In genomic region chr2:62672601-62673000, GRCh38 we compare ENCODE assay signal across 9 cellular contexts. TPM values are rescaled to one million over a fixed set of nuclear protein-coding genes. Genes with fewer than 3 reads are reported as not detected.
A peak's percentile ranks its signal among the peaks of the same experiment; 100 is the strongest.
DNase-seq lines count a peak whose midpoint lies in the region; ATAC-seq and TF ChIP-seq lines count a peak whose summit lies in the region.
"Had no signal": no experiment of that assay in that cellular context is flagged by ENCODE, and none has a peak within 500 bp of the region (broad histone marks: within the 10 kb centered on the region; RNA-seq: fewer than 3 reads in every experiment).

No MANE protein-coding gene starts in this region.

- WGBS in heart left ventricle, 4 donors: 32 to 45% (median 39%) methylated on average over 1 of the region's 1 CpG

- no peaks in the 10 kb centered on the region for H3K27me3 ChIP-seq in heart left ventricle
- H3K27me3 ChIP-seq in foreskin keratinocyte: no peaks in the 10 kb centered on the region
- H3K27me3 ChIP-seq: ascending aorta had no signal

- no peaks in the 10 kb centered on the region for H3K27me3 Mint-ChIP-seq in progenitor cell of endocrine pancreas
- H3K27me3 Mint-ChIP-seq in activated CD4-positive, alpha-beta T cell treated with anti-CD3 and anti-CD28 coated beads, Interleukin-2, amount 10 ng/mL, durations not matched to agents 24 days and 14 days: peaks cover 4% of the 10 kb centered on the region
- no peaks in the 10 kb centered on the region for H3K27me3 Mint-ChIP-seq in activated naive CD4-positive, alpha-beta T cell treated with anti-CD3 and anti-CD28 coated beads for 36 hours (ENCODE audit: low read depth)

- CTCF ChIA-PET in RWPE1 (lab: Yijun Ruan, JAX): interaction anchor here (0.7 kb wide), 2 partner anchors 158 to 229 kb away, joined by 4 read pairs; no protein-coding TSS in a partner anchor
- CTCF ChIA-PET in activated naive CD4-positive, alpha-beta T cell treated with anti-CD3 and anti-CD28 coated beads for 36 hours (lab: Charles Lee): no interaction called here

- H3K36me3 Mint-ChIP-seq in progenitor cell of endocrine pancreas (ENCODE audit: insufficient read depth): no peaks in the 10 kb centered on the region
- no peaks in the 10 kb centered on the region for H3K36me3 Mint-ChIP-seq in activated CD4-positive, alpha-beta T cell treated with anti-CD3 and anti-CD28 coated beads, Interleukin-2, amount 10 ng/mL, durations not matched to agents 24 days and 14 days (ENCODE audit: low read depth)
- no peaks in the 10 kb centered on the region for H3K36me3 Mint-ChIP-seq in activated naive CD4-positive, alpha-beta T cell treated with anti-CD3 and anti-CD28 coated beads for 36 hours (ENCODE audit: low read depth)

- H3K4me1 ChIP-seq in heart left ventricle (peaks cover 0 to 14% (median 5%) of the 10 kb centered on the region in 12 donors), foreskin keratinocyte (peaks cover 3% of the 10 kb centered on the region)
- H3K4me1 ChIP-seq: ascending aorta had no signal

- H3K9me3 Mint-ChIP-seq in progenitor cell of endocrine pancreas (ENCODE audit: low read depth): no peaks in the 10 kb centered on the region
- no peaks in the 10 kb centered on the region for H3K9me3 Mint-ChIP-seq in activated CD4-positive, alpha-beta T cell treated with anti-CD3 and anti-CD28 coated beads, Interleukin-2, amount 10 ng/mL, durations not matched to agents 24 days and 14 days
- no peaks in the 10 kb centered on the region for H3K9me3 Mint-ChIP-seq in activated naive CD4-positive, alpha-beta T cell treated with anti-CD3 and anti-CD28 coated beads for 36 hours

- TF ChIP-seq POLR2A in heart left ventricle (IDR thresholded peaks at IDR 0.05): no peak

- peak; percentile 62 for DNase-seq in ELR (ENCODE audit: low read depth)
- peak; percentile 64 for DNase-seq in SK-MEL-5 (ENCODE audit: low read depth, low spot score)
- peak in 2 of 5 donors; percentile 19 to 28 for DNase-seq in heart left ventricle
- DNase-seq in progenitor cell of endocrine pancreas (ENCODE audit: low spot score, unreplicated experiment): peak; percentile 17
- no peak for DNase-seq in activated CD4-positive, alpha-beta T cell treated with anti-CD3 and anti-CD28 coated beads, Interleukin-2, amount 10 ng/mL, durations not matched to agents 24 days and 14 days
- no peak for DNase-seq in RWPE1 (ENCODE audit: low spot score)
- no peak for DNase-seq in foreskin keratinocyte
- no peak for DNase-seq in activated naive CD4-positive, alpha-beta T cell treated with anti-CD3 and anti-CD28 coated beads for 36 hours

- H3K27ac ChIP-seq in heart left ventricle (no peak overlapping the region), RWPE1 (no peak overlapping the region), foreskin keratinocyte (no peak overlapping the region)
- H3K27ac ChIP-seq: ascending aorta had no signal

- H3K27ac Mint-ChIP-seq in progenitor cell of endocrine pancreas: peak overlapping the region; percentile 82
- no peak overlapping the region for H3K27ac Mint-ChIP-seq in activated CD4-positive, alpha-beta T cell treated with anti-CD3 and anti-CD28 coated beads, Interleukin-2, amount 10 ng/mL, durations not matched to agents 24 days and 14 days
- H3K27ac Mint-ChIP-seq in activated naive CD4-positive, alpha-beta T cell treated with anti-CD3 and anti-CD28 coated beads for 36 hours: no peak overlapping the region

- ATAC-seq in heart left ventricle (peak; percentile 26 to 71 (median 59)), foreskin keratinocyte (no peak)

- in situ Hi-C loops in SK-MEL-5 (cut with HindIII; ENCODE audit: low pct_unique_long_range_greater_than_20kb, low sequenced_read_pairs): no loop called here

- TF ChIP-seq CTCF in heart left ventricle (IDR thresholded peaks at IDR 0.05): no peak
- TF ChIP-seq CTCF in progenitor cell of endocrine pancreas (IDR thresholded peaks at IDR 0.05; ENCODE audit: unreplicated experiment): no peak
- no peak for TF ChIP-seq CTCF in RWPE1 (conservative IDR thresholded peaks at IDR 0.05; ENCODE audit: low read depth)
- TF ChIP-seq CTCF in foreskin keratinocyte (conservative IDR thresholded peaks at IDR 0.05): no peak

- no peak overlapping the region for H3K4me3 Mint-ChIP-seq in progenitor cell of endocrine pancreas (ENCODE audit: low read depth)
- no peak overlapping the region for H3K4me3 Mint-ChIP-seq in activated CD4-positive, alpha-beta T cell treated with anti-CD3 and anti-CD28 coated beads, Interleukin-2, amount 10 ng/mL, durations not matched to agents 24 days and 14 days
- no peak overlapping the region for H3K4me3 Mint-ChIP-seq in activated naive CD4-positive, alpha-beta T cell treated with anti-CD3 and anti-CD28 coated beads for 36 hours

- H3K4me3 ChIP-seq in heart left ventricle: no peak overlapping the region
- H3K4me3 ChIP-seq: ascending aorta had no signal

- H3K4me1 Mint-ChIP-seq in progenitor cell of endocrine pancreas (ENCODE audit: low read depth): peaks cover 11% of the 10 kb centered on the region
- no peaks in the 10 kb centered on the region for H3K4me1 Mint-ChIP-seq in activated CD4-positive, alpha-beta T cell treated with anti-CD3 and anti-CD28 coated beads, Interleukin-2, amount 10 ng/mL, durations not matched to agents 24 days and 14 days
- H3K4me1 Mint-ChIP-seq in activated naive CD4-positive, alpha-beta T cell treated with anti-CD3 and anti-CD28 coated beads for 36 hours (ENCODE audit: low read depth): no peaks in the 10 kb centered on the region

- intact Hi-C loops in heart left ventricle (cut with DNase I): no loop called here
- intact Hi-C loops in activated CD4-positive, alpha-beta T cell treated with anti-CD3 and anti-CD28 coated beads, Interleukin-2, amount 10 ng/mL, durations not matched to agents 24 days and 14 days (cut with micrococcal nuclease): no loop called here
- intact Hi-C loops in activated naive CD4-positive, alpha-beta T cell treated with anti-CD3 and anti-CD28 coated beads for 36 hours (cut with micrococcal nuclease): no loop called here

- no peaks in the 10 kb centered on the region for H3K9me3 ChIP-seq in heart left ventricle
- H3K9me3 ChIP-seq: ascending aorta had no signal

- POLR2A ChIA-PET in RWPE1 (lab: Yijun Ruan, JAX; ENCODE audit: low non-redundant PET): no interaction called here

- H3K36me3 ChIP-seq in heart left ventricle: no peaks in the 10 kb centered on the region
- H3K36me3 ChIP-seq: ascending aorta had no signal

RNA-seq across cellular contexts. Expression of gene EHBP1, which starts 32.9 kb away (rescaled TPM):
- 42.0 and 49.0 TPM in 2 replicates for total RNA-seq in SK-MEL-5 (2014; rRNA removed; shearing (Covaris generic))
- polyA plus RNA-seq in SK-MEL-5 (2015; cell fraction: cytosol; rRNA removed): 57.1 and 100 TPM in 2 replicates
- polyA plus RNA-seq in SK-MEL-5 (2015; cell fraction: nucleus; rRNA removed): 62.6 and 80.7 TPM in 2 replicates
- total RNA-seq in heart left ventricle (10 to 100 TPM; 17.3 to 34.2 (median 18.5) TPM), progenitor cell of endocrine pancreas (45.6 and 49.9 TPM in 2 replicates), foreskin keratinocyte (59.1 and 64.5 TPM in 2 replicates)
- polyA plus RNA-seq in heart left ventricle (10 to 100 TPM in 1 of 2 donors, 1 to 10 TPM in 1; 5.2 to 13.8 TPM), foreskin keratinocyte (10.0 and 13.4 TPM in 2 replicates)
- total RNA-seq in activated CD4-positive, alpha-beta T cell treated with anti-CD3 and anti-CD28 coated beads, Interleukin-2, amount 10 ng/mL, durations not matched to agents 24 days and 14 days: 23.9 and 27.4 TPM in 2 replicates
- 10 to 100 TPM; 17.4 to 17.5 TPM for total RNA-seq in activated naive CD4-positive, alpha-beta T cell treated with anti-CD3 and anti-CD28 coated beads for 36 hours

Comparison
In these comparisons a context has a peak if more than half of its experiments do, and no peak if none do; other contexts are left out.
1. DNase-seq: peak in ELR (single experiment), SK-MEL-5 (single experiment) and progenitor cell of endocrine pancreas (single experiment); none in activated CD4-positive, alpha-beta T cell treated with anti-CD3 and anti-CD28 coated beads, Interleukin-2, amount 10 ng/mL, durations not matched to agents 24 days and 14 days (single experiment), RWPE1 (single experiment), foreskin keratinocyte (0 of 2) and activated naive CD4-positive, alpha-beta T cell treated with anti-CD3 and anti-CD28 coated beads for 36 hours (single experiment).